ENCODE assay signal across 2 cellular contexts in the genomic region with DNA sequence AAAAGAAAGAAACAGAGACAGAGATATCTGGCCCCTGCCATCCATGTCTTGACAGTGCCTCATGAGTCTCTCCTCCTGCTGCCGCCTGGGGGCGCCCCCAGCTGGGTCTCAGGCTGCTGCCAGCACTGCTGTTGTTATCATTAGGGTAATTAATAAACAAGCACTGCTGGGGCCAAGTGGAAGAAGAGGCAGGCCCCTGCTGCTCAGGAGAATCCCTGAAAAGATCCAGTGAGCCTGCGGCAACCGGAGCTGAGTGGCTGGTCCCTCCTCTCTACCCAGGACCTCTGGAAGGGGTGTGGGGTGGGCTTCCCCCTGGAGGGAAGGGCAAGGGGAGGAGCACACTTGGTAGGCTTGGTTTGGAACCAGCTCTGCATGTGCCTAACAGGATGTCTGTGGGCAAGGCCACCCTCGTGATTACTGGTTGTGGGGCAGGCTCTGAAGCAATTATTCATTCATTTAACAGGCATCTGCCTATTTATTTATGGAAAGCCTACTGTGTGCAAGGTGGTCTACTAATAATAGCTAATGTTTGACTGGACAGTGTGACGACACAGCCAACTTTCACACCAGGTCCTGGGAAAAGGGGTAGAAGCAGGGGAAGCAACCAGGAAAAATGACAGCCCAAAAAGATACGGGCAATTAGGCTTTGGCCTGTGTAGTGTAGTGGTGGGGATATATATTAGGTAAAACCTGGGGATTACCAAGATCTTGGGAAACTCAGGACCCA.
TF ChIP-seq lines count a peak whose summit lies in the region.

No MANE protein-coding gene starts in this region.

TF ChIP-seq in HEK293T, 16 proteins besides CTCF, POLR2A, EP300 and RAD21:
- TF ChIP-seq ARNT (IDR thresholded peaks at IDR 0.05) (no peak), SUZ12 (IDR thresholded peaks at IDR 0.05) (no peak), ELF4 (IDR thresholded peaks at IDR 0.05) (no peak), LEF1 (IDR thresholded peaks at IDR 0.05; ENCODE audit: borderline replicate concordance) (no peak)

TF ChIP-seq in HepG2, 621 proteins besides CTCF, POLR2A, EP300 and RAD21 (continues in another document):
- TF ChIP-seq ARNTL (CRISPR knock-in tag; IDR thresholded peaks at IDR 0.05), result no peak
- no peak for TF ChIP-seq GABPB1 (CRISPR knock-in tag; IDR thresholded peaks at IDR 0.05)
- TF ChIP-seq YEATS2 (CRISPR knock-in tag; IDR thresholded peaks at IDR 0.05; ENCODE audit: borderline replicate concordance), result no peak
- TF ChIP-seq, protein P1, sequence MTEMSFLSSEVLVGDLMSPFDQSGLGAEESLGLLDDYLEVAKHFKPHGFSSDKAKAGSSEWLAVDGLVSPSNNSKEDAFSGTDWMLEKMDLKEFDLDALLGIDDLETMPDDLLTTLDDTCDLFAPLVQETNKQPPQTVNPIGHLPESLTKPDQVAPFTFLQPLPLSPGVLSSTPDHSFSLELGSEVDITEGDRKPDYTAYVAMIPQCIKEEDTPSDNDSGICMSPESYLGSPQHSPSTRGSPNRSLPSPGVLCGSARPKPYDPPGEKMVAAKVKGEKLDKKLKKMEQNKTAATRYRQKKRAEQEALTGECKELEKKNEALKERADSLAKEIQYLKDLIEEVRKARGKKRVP (CRISPR knock-in tag; IDR thresholded peaks at IDR 0.05), result no peak
- TF ChIP-seq ZNF44 (CRISPR knock-in tag; IDR thresholded peaks at IDR 0.05), result peak; percentile 54; the same call in 1 of the 2 replicates
- TF ChIP-seq, protein P2, sequence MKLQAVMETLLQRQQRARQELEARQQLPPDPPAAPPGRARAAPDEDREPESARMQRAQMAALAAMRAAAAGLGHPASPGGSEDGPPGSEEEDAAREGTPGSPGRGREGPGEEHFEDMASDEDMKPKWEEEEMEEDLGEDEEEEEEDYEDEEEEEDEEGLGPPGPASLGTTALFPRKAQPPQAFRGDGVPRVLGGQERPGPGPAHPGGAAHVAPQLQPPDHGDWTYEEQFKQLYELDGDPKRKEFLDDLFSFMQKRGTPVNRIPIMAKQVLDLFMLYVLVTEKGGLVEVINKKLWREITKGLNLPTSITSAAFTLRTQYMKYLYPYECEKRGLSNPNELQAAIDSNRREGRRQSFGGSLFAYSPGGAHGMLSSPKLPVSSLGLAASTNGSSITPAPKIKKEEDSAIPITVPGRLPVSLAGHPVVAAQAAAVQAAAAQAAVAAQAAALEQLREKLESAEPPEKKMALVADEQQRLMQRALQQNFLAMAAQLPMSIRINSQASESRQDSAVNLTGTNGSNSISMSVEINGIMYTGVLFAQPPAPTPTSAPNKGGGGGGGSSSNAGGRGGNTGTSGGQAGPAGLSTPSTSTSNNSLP (IDR thresholded peaks at IDR 0.05; ENCODE audit: low read depth, low read length), result peak; percentile 69
- TF ChIP-seq, protein P3, sequence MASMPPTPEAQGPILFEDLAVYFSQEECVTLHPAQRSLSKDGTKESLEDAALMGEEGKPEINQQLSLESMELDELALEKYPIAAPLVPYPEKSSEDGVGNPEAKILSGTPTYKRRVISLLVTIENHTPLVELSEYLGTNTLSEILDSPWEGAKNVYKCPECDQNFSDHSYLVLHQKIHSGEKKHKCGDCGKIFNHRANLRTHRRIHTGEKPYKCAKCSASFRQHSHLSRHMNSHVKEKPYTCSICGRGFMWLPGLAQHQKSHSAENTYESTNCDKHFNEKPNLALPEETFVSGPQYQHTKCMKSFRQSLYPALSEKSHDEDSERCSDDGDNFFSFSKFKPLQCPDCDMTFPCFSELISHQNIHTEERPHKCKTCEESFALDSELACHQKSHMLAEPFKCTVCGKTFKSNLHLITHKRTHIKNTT (CRISPR knock-in tag; IDR thresholded peaks at IDR 0.05), result no peak
- no peak for TF ChIP-seq DNMT1 (CRISPR knock-in tag; IDR thresholded peaks at IDR 0.05)
- no peak for TF ChIP-seq MAFG (CRISPR knock-in tag; IDR thresholded peaks at IDR 0.05)
- TF ChIP-seq, protein P4, sequence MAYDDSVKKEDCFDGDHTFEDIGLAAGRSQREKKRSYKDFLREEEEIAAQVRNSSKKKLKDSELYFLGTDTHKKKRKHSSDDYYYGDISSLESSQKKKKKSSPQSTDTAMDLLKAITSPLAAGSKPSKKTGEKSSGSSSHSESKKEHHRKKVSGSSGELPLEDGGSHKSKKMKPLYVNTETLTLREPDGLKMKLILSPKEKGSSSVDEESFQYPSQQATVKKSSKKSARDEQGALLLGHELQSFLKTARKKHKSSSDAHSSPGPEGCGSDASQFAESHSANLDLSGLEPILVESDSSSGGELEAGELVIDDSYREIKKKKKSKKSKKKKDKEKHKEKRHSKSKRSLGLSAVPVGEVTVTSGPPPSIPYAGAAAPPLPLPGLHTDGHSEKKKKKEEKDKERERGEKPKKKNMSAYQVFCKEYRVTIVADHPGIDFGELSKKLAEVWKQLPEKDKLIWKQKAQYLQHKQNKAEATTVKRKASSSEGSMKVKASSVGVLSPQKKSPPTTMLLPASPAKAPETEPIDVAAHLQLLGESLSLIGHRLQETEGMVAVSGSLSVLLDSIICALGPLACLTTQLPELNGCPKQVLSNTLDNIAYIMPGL (CRISPR knock-in tag; IDR thresholded peaks at IDR 0.05; ENCODE audit: borderline replicate concordance in 1 of 2, low read depth in 1 of 2), result peak in 1 of 2 experiments; percentile 47; a peak in 1 of 4 replicates
- TF ChIP-seq, protein P5, sequence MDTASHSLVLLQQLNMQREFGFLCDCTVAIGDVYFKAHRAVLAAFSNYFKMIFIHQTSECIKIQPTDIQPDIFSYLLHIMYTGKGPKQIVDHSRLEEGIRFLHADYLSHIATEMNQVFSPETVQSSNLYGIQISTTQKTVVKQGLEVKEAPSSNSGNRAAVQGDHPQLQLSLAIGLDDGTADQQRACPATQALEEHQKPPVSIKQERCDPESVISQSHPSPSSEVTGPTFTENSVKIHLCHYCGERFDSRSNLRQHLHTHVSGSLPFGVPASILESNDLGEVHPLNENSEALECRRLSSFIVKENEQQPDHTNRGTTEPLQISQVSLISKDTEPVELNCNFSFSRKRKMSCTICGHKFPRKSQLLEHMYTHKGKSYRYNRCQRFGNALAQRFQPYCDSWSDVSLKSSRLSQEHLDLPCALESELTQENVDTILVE (CRISPR knock-in tag; IDR thresholded peaks at IDR 0.05), result 0 out of 2 replicates have a peak, but pooled peaks have one; percentile 18
- TF ChIP-seq, protein P6, sequence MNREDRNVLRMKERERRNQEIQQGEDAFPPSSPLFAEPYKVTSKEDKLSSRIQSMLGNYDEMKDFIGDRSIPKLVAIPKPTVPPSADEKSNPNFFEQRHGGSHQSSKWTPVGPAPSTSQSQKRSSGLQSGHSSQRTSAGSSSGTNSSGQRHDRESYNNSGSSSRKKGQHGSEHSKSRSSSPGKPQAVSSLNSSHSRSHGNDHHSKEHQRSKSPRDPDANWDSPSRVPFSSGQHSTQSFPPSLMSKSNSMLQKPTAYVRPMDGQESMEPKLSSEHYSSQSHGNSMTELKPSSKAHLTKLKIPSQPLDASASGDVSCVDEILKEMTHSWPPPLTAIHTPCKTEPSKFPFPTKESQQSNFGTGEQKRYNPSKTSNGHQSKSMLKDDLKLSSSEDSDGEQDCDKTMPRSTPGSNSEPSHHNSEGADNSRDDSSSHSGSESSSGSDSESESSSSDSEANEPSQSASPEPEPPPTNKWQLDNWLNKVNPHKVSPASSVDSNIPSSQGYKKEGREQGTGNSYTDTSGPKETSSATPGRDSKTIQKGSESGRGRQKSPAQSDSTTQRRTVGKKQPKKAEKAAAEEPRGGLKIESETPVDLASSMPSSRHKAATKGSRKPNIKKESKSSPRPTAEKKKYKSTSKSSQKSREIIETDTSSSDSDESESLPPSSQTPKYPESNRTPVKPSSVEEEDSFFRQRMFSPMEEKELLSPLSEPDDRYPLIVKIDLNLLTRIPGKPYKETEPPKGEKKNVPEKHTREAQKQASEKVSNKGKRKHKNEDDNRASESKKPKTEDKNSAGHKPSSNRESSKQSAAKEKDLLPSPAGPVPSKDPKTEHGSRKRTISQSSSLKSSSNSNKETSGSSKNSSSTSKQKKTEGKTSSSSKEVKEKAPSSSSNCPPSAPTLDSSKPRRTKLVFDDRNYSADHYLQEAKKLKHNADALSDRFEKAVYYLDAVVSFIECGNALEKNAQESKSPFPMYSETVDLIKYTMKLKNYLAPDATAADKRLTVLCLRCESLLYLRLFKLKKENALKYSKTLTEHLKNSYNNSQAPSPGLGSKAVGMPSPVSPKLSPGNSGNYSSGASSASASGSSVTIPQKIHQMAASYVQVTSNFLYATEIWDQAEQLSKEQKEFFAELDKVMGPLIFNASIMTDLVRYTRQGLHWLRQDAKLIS (CRISPR knock-in tag; IDR thresholded peaks at IDR 0.05), result no peak
- no peak for TF ChIP-seq MYC (CRISPR knock-in tag; IDR thresholded peaks at IDR 0.05; ENCODE audit: borderline replicate concordance)
- peak; percentile 43; the same call in 1 of the 2 replicates for TF ChIP-seq ZNF501 (CRISPR knock-in tag; IDR thresholded peaks at IDR 0.05)
- TF ChIP-seq, protein P7, sequence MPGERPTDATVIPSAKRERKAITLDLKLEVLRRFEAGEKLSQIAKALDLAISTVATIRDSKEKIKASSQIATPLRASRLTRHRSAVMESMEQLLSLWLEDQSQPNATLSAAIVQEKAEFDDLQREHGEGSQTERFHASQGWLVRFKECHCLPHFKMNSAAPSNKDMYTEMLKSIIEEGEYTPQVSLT (CRISPR knock-in tag; IDR thresholded peaks at IDR 0.05; ENCODE audit: borderline replicate concordance, low read depth), result no peak
- TF ChIP-seq, protein P8, sequence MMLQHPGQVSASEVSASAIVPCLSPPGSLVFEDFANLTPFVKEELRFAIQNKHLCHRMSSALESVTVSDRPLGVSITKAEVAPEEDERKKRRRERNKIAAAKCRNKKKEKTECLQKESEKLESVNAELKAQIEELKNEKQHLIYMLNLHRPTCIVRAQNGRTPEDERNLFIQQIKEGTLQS (CRISPR knock-in tag; IDR thresholded peaks at IDR 0.05), result no peak
- TF ChIP-seq CBFB (CRISPR knock-in tag; IDR thresholded peaks at IDR 0.05), result no peak
- TF ChIP-seq IRF2 (CRISPR knock-in tag; IDR thresholded peaks at IDR 0.05), result 0 out of 2 replicates have a peak, but pooled peaks have one; percentile 41
- no peak for TF ChIP-seq TEAD3 (CRISPR knock-in tag; optimal IDR thresholded peaks at IDR 0.05; ENCODE audit: borderline replicate concordance)
- TF ChIP-seq, protein P9, sequence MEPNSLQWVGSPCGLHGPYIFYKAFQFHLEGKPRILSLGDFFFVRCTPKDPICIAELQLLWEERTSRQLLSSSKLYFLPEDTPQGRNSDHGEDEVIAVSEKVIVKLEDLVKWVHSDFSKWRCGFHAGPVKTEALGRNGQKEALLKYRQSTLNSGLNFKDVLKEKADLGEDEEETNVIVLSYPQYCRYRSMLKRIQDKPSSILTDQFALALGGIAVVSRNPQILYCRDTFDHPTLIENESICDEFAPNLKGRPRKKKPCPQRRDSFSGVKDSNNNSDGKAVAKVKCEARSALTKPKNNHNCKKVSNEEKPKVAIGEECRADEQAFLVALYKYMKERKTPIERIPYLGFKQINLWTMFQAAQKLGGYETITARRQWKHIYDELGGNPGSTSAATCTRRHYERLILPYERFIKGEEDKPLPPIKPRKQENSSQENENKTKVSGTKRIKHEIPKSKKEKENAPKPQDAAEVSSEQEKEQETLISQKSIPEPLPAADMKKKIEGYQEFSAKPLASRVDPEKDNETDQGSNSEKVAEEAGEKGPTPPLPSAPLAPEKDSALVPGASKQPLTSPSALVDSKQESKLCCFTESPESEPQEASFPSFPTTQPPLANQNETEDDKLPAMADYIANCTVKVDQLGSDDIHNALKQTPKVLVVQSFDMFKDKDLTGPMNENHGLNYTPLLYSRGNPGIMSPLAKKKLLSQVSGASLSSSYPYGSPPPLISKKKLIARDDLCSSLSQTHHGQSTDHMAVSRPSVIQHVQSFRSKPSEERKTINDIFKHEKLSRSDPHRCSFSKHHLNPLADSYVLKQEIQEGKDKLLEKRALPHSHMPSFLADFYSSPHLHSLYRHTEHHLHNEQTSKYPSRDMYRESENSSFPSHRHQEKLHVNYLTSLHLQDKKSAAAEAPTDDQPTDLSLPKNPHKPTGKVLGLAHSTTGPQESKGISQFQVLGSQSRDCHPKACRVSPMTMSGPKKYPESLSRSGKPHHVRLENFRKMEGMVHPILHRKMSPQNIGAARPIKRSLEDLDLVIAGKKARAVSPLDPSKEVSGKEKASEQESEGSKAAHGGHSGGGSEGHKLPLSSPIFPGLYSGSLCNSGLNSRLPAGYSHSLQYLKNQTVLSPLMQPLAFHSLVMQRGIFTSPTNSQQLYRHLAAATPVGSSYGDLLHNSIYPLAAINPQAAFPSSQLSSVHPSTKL (CRISPR knock-in tag; IDR thresholded peaks at IDR 0.05), result peak; percentile 18; the same call in 1 of the 2 replicates
- no peak for TF ChIP-seq SIX4 (CRISPR knock-in tag; IDR thresholded peaks at IDR 0.05)
- TF ChIP-seq SP1 (IDR thresholded peaks at IDR 0.05), result no peak
- 0 out of 2 replicates have a peak, but pooled peaks have one; percentile 17 for TF ChIP-seq SP1 (CRISPR knock-in tag; IDR thresholded peaks at IDR 0.05)
- TF ChIP-seq ZBTB20 (CRISPR knock-in tag; IDR thresholded peaks at IDR 0.05; ENCODE audit: borderline replicate concordance, low read depth), result no peak
- TF ChIP-seq, protein P10, sequence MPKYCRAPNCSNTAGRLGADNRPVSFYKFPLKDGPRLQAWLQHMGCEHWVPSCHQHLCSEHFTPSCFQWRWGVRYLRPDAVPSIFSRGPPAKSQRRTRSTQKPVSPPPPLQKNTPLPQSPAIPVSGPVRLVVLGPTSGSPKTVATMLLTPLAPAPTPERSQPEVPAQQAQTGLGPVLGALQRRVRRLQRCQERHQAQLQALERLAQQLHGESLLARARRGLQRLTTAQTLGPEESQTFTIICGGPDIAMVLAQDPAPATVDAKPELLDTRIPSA (CRISPR knock-in tag; IDR thresholded peaks at IDR 0.05; ENCODE audit: borderline replicate concordance), result no peak
- no peak for TF ChIP-seq ZNF761 (CRISPR knock-in tag; conservative IDR thresholded peaks at IDR 0.05)
- TF ChIP-seq, protein P11, sequence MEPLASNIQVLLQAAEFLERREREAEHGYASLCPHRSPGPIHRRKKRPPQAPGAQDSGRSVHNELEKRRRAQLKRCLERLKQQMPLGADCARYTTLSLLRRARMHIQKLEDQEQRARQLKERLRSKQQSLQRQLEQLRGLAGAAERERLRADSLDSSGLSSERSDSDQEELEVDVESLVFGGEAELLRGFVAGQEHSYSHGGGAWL (CRISPR knock-in tag; IDR thresholded peaks at IDR 0.05), result no peak
- TF ChIP-seq ZNF17 (CRISPR knock-in tag; IDR thresholded peaks at IDR 0.05), result no peak
- peak; percentile 36; the same call in 1 of the 2 replicates for TF ChIP-seq TARDBP (CRISPR knock-in tag; IDR thresholded peaks at IDR 0.05)
- TF ChIP-seq, protein P12, sequence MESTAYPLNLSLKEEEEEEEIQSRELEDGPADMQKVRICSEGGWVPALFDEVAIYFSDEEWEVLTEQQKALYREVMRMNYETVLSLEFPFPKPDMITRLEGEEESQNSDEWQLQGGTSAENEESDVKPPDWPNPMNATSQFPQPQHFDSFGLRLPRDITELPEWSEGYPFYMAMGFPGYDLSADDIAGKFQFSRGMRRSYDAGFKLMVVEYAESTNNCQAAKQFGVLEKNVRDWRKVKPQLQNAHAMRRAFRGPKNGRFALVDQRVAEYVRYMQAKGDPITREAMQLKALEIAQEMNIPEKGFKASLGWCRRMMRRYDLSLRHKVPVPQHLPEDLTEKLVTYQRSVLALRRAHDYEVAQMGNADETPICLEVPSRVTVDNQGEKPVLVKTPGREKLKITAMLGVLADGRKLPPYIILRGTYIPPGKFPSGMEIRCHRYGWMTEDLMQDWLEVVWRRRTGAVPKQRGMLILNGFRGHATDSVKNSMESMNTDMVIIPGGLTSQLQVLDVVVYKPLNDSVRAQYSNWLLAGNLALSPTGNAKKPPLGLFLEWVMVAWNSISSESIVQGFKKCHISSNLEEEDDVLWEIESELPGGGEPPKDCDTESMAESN (CRISPR knock-in tag; conservative IDR thresholded peaks at IDR 0.05), result no peak
